ENCODE assay signal across 9 cellular contexts in genomic region chr19:40217027-40217810, GRCh38. TPM values are rescaled to one million over a fixed set of nuclear protein-coding genes. Genes with fewer than 3 reads are reported as not detected.
DNase-seq lines count a peak whose midpoint lies in the region; ATAC-seq and TF ChIP-seq lines count a peak whose summit lies in the region.
"Had no signal": no experiment of that assay in that cellular context is flagged by ENCODE, and none has a peak within 500 bp of the region (broad histone marks: within the 10 kb centered on the region; RNA-seq: fewer than 3 reads in every experiment).

No MANE protein-coding gene starts in this region.

- H3K4me3 ChIP-seq in neuronal stem cell (ENCODE audit: low read length in 2 of 2) = no peak overlapping the region
- H3K4me3 ChIP-seq in heart left ventricle = no peak overlapping the region

- H3K9me3 Mint-ChIP-seq in chondrocyte (ENCODE audit: low read depth) = peaks cover 3% of the 10 kb centered on the region

- WGBS in neuronal stem cell (ENCODE audit: extremely low coverage in 2 of 2, insufficient read length in 2 of 2, insufficient replicate concordance in 1 of 2), 2 donors = no CpG with 5 or more reads among the region's 54 CpGs
- 8 to 14% (median 10%) methylated on average over 27 to 54 of the region's 54 CpGs for WGBS in heart left ventricle, 4 donors

- peak overlapping the region; percentile 95 for H3K23ac ChIP-seq in neuronal stem cell (ENCODE audit: low read depth, low read length, poor library complexity)

- intact Hi-C loops in heart left ventricle (cut with DNase I) = no loop called here

- peak overlapping the region; percentile 24 for H2BK5ac ChIP-seq in neuronal stem cell (ENCODE audit: low read length)

- H3K4me2 ChIP-seq in neuronal stem cell (ENCODE audit: insufficient read depth, low read length, poor library complexity, severe bottlenecking) = no peak overlapping the region

- H4K8ac ChIP-seq in neuronal stem cell (ENCODE audit: low read depth, low read length) = no peak overlapping the region

- H3K36me3 ChIP-seq in neuronal stem cell (replicated peaks in 1 of 2; ENCODE audit: control insufficient read depth in 2 of 2, insufficient read depth in 2 of 2, low read length in 2 of 2) (peaks cover 0 to 7% of the 10 kb centered on the region in 2 donors), heart left ventricle (peaks cover 0 to 5% (median 0%) of the 10 kb centered on the region in 9 donors)

- peak overlapping the region; percentile 57 for H3K18ac ChIP-seq in neuronal stem cell (ENCODE audit: low read length)

- peaks cover 19% of the 10 kb centered on the region for H3K27me3 Mint-ChIP-seq in chondrocyte (ENCODE audit: low read depth)

- no peak for ATAC-seq in heart left ventricle
- ATAC-seq in GM18505 (IDR thresholded peaks at IDR 0.05; ENCODE audit: unreplicated experiment) = no peak

- no peak overlapping the region for H4K91ac ChIP-seq in neuronal stem cell (ENCODE audit: low read depth, low read length, poor library complexity)

- H3K36me3 Mint-ChIP-seq in chondrocyte (ENCODE audit: low read depth) = peaks cover 4% of the 10 kb centered on the region

- no peak overlapping the region for H2AFZ ChIP-seq in neuronal stem cell (ENCODE audit: low read length)

- TF ChIP-seq CTCF in GM10266 (IDR thresholded peaks at IDR 0.05; ENCODE audit: control insufficient read depth, insufficient read depth, low read depth, missing control alignments) (peak; percentile 35), chondrocyte (IDR thresholded peaks at IDR 0.05) (peak; percentile 63), heart left ventricle (IDR thresholded peaks at IDR 0.05) (peak in 5 of 12 donors; percentile 7 to 31 (median 27))

- H3K9me3 ChIP-seq in neuronal stem cell (replicated peaks in 1 of 2; ENCODE audit: control insufficient read depth in 2 of 2, insufficient read depth in 1 of 2, low read depth in 1 of 2, low read length in 2 of 2) (no peaks in the 10 kb centered on the region), heart left ventricle (no peaks in the 10 kb centered on the region)

- no peak overlapping the region for H2BK12ac ChIP-seq in neuronal stem cell (ENCODE audit: low read length)

- peaks cover 2% of the 10 kb centered on the region for H3K79me1 ChIP-seq in neuronal stem cell (ENCODE audit: low read depth, low read length)

- TF ChIP-seq POLR2A in heart left ventricle (IDR thresholded peaks at IDR 0.05) = no peak
- TF ChIP-seq POLR2A in GM18505 (IDR thresholded peaks at IDR 0.05; ENCODE audit: borderline replicate concordance, extremely low read depth, insufficient read depth, insufficient read length) = no peak

- no peak overlapping the region for H2BK120ac ChIP-seq in neuronal stem cell (ENCODE audit: low read depth, low read length)

- H3K27ac ChIP-seq in neuronal stem cell (replicated peaks; ENCODE audit: low read length) = no peak overlapping the region
- H3K27ac ChIP-seq in heart left ventricle = no peak overlapping the region

- H3K4ac ChIP-seq in neuronal stem cell (ENCODE audit: low read length) = no peak overlapping the region

- H2BK15ac ChIP-seq in neuronal stem cell (ENCODE audit: low read length) = no peak overlapping the region

- DNase-seq in GM10266 (ENCODE audit: extremely low spot score) = no peak
- peak; percentile 3 for DNase-seq in NCI-H2081 treated with DMSO at 0.1 percent for 48 hours (lab: John Stamatoyannopoulos, UW)
- DNase-seq in chondrocyte (ENCODE audit: low spot score) = no peak
- DNase-seq in neuronal stem cell (ENCODE audit: low spot score) = no peak
- DNase-seq in NCI-H1092 (lab: John Stamatoyannopoulos, UW) = no peak
- no peak for DNase-seq in superior temporal gyrus (ENCODE audit: extremely low spot score)
- no peak for DNase-seq in heart left ventricle

- no peak overlapping the region for H3K27ac Mint-ChIP-seq in chondrocyte (ENCODE audit: unreplicated experiment)

- H3K4me1 Mint-ChIP-seq in chondrocyte (ENCODE audit: low read depth) = peaks cover 17% of the 10 kb centered on the region

- no peak overlapping the region for H3K4me3 Mint-ChIP-seq in chondrocyte (ENCODE audit: unreplicated experiment)

- H3K27me3 ChIP-seq in neuronal stem cell (ENCODE audit: control insufficient read depth in 3 of 3, insufficient read depth in 3 of 3, low read depth in 1 of 3, low read length in 3 of 3) = peaks cover 6 to 46% (median 31%) of the 10 kb centered on the region in 3 experiments
- H3K27me3 ChIP-seq in heart left ventricle = peaks cover 22 to 47% (median 33%) of the 10 kb centered on the region in 9 donors

- no peak overlapping the region for H2AK5ac ChIP-seq in neuronal stem cell (ENCODE audit: low read depth, low read length)

- no peak overlapping the region for H3K9ac ChIP-seq in neuronal stem cell (ENCODE audit: low read depth, low read length, poor library complexity)

- no peaks in the 10 kb centered on the region for H3K4me1 ChIP-seq in neuronal stem cell (ENCODE audit: control insufficient read depth in 2 of 2, insufficient read depth in 1 of 2, low read depth in 1 of 2, low read length in 2 of 2)
- H3K4me1 ChIP-seq in heart left ventricle = peaks cover 0 to 13% (median 0%) of the 10 kb centered on the region in 12 donors

- no peak overlapping the region for H3K14ac ChIP-seq in neuronal stem cell (ENCODE audit: low read length)

RNA-seq across cellular contexts. Expression of gene TTC9B, which starts 1.0 kb away (rescaled TPM):
- total RNA-seq in chondrocyte = not detected in 3 replicates
- polyA plus RNA-seq in neuronal stem cell (2013, experiment 1 of 2) = not detected
- not detected for polyA plus RNA-seq in neuronal stem cell (2013, experiment 2 of 2)
- total RNA-seq in heart left ventricle = not detected
- not detected for polyA plus RNA-seq in heart left ventricle

RNA-seq across cellular contexts. Expression of gene CCNP, which starts 9.3 kb away (rescaled TPM):
- total RNA-seq in chondrocyte (0.52 to 0.73 TPM (median 0.59 TPM) in 3 replicates), heart left ventricle (under 1 TPM in 2 of 9 donors, not detected in 7; 0.21 to 0.75 TPM)
- 0.66 TPM for polyA plus RNA-seq in neuronal stem cell (2013, experiment 1 of 2)
- polyA plus RNA-seq in neuronal stem cell (2013, experiment 2 of 2) = 0.69 TPM
- not detected for polyA plus RNA-seq in heart left ventricle
- total RNA-seq: HT1080 had no signal

RNA-seq across cellular contexts. Expression of gene MAP3K10, which starts 26.0 kb away (rescaled TPM):
- total RNA-seq in chondrocyte = 20.0 to 22.7 TPM (median 21.0 TPM) in 3 replicates
- 13.5 TPM for polyA plus RNA-seq in neuronal stem cell (2013, experiment 1 of 2)
- 13.6 TPM for polyA plus RNA-seq in neuronal stem cell (2013, experiment 2 of 2)
- 10 to 100 TPM; 13.7 to 30.7 (median 15.6) TPM for total RNA-seq in heart left ventricle
- 10 to 100 TPM; 16.4 to 32.8 TPM for polyA plus RNA-seq in heart left ventricle
